15 cellular contexts compared by ENCODE assay signal in genomic region chr22:31045900-31046587, GRCh38. TPM values are rescaled to one million over a fixed set of nuclear protein-coding genes. Genes with fewer than 3 reads are reported as not detected.
DNase-seq lines count a peak whose midpoint lies in the region; ATAC-seq and TF ChIP-seq lines count a peak whose summit lies in the region.
"Had no signal": no experiment of that assay in that cellular context is flagged by ENCODE, and none has a peak within 500 bp of the region (broad histone marks: within the 10 kb centered on the region; RNA-seq: fewer than 3 reads in every experiment).

No MANE protein-coding gene starts in this region.

- H3K4me1 Mint-ChIP-seq in nephron progenitor cell = peaks cover 52% of the 10 kb centered on the region
- H3K4me1 Mint-ChIP-seq in CD8-positive, alpha-beta memory T cell = no peaks in the 10 kb centered on the region
- H3K4me1 Mint-ChIP-seq: activated CD4-positive, alpha-beta T cell treated with anti-CD3 and anti-CD28 coated beads for 36 hours; naive B cell had no signal

- peaks cover 0 to 47% (median 12%) of the 10 kb centered on the region in 3 donors for H3K4me1 ChIP-seq in gastroesophageal sphincter
- H3K4me1 ChIP-seq in subcutaneous abdominal adipose tissue (ENCODE audit: control insufficient read depth in 5 of 5, insufficient read depth in 5 of 5, low read length in 5 of 5) = peaks cover 0 to 61% (median 7%) of the 10 kb centered on the region in 5 donors
- H3K4me1 ChIP-seq in CD8-positive, alpha-beta memory T cell (ENCODE audit: insufficient read depth, low read length) = no peaks in the 10 kb centered on the region

- CTCF ChIA-PET in CD8-positive, alpha-beta memory T cell (lab: Charles Lee) = no interaction called here

- no peak overlapping the region for H3K9ac ChIP-seq in subcutaneous abdominal adipose tissue (ENCODE audit: low read length in 5 of 5)

- TF ChIP-seq EP300 in gastroesophageal sphincter (IDR thresholded peaks at IDR 0.05) = no peak

- H3K27me3 Mint-ChIP-seq in nephron progenitor cell (ENCODE audit: low read depth, poor library complexity) = peaks cover 10% of the 10 kb centered on the region
- peaks cover 8 to 23% of the 10 kb centered on the region in 2 donors for H3K27me3 Mint-ChIP-seq in CD8-positive, alpha-beta memory T cell
- H3K27me3 Mint-ChIP-seq: activated CD4-positive, alpha-beta T cell treated with anti-CD3 and anti-CD28 coated beads for 36 hours had no signal

- DNase-seq in NCI-H1092 (lab: John Stamatoyannopoulos, UW) = peak; percentile 58
- DNase-seq in nephron progenitor cell = no peak
- DNase-seq in NCI-H2171 (lab: John Stamatoyannopoulos, UW) = no peak
- no peak for DNase-seq in GF-D8 (lab: John Stamatoyannopoulos, UW)
- no peak for DNase-seq in NCI-H526 (lab: John Stamatoyannopoulos, UW)
- DNase-seq in CD8-positive, alpha-beta memory T cell = no peak
- DNase-seq: activated CD4-positive, alpha-beta T cell treated with anti-CD3 and anti-CD28 coated beads for 36 hours; activated T-cell treated with anti-CD3 and anti-CD28 coated beads, Interleukin-2, amount 50 U/mL, for 72 hours; DMS79 treated with DMSO at 0.1 percent for 48 hours; foreskin melanocyte; MG63; naive B cell; PC-3 had no signal

- 74 to 100% methylated on average over 1 to 5 of the region's 5 CpGs for WGBS in gastroesophageal sphincter (ENCODE audit: low coverage in 1 of 2), 2 donors

- H3K9me3 ChIP-seq in gastroesophageal sphincter = peaks cover 0 to 1% (median 0%) of the 10 kb centered on the region in 3 donors
- H3K9me3 ChIP-seq in subcutaneous abdominal adipose tissue (ENCODE audit: control insufficient read depth in 5 of 5, low read length in 5 of 5) = peaks cover 0 to 3% (median under 1%) of the 10 kb centered on the region in 5 donors
- no peaks in the 10 kb centered on the region for H3K9me3 ChIP-seq in CD8-positive, alpha-beta memory T cell (ENCODE audit: low read length)
- H3K9me3 ChIP-seq: MG63 had no signal

- no peak for TF ChIP-seq POLR2A in gastroesophageal sphincter (IDR thresholded peaks at IDR 0.05)

- peak overlapping the region; percentile 90 for H3K27ac Mint-ChIP-seq in nephron progenitor cell
- H3K27ac Mint-ChIP-seq in CD8-positive, alpha-beta memory T cell = no peak overlapping the region
- H3K27ac Mint-ChIP-seq: activated CD4-positive, alpha-beta T cell treated with anti-CD3 and anti-CD28 coated beads for 36 hours; activated T-cell treated with anti-CD3 and anti-CD28 coated beads, Interleukin-2, amount 50 U/mL, for 72 hours; naive B cell had no signal

- ATAC-seq in gastroesophageal sphincter = no peak
- ATAC-seq: activated CD4-positive, alpha-beta T cell treated with anti-CD3 and anti-CD28 coated beads for 36 hours; activated T-cell treated with anti-CD3 and anti-CD28 coated beads, Interleukin-2, amount 50 U/mL, for 72 hours; PC-3 had no signal

- H3K4me3 Mint-ChIP-seq in nephron progenitor cell = no peak overlapping the region
- no peak overlapping the region for H3K4me3 Mint-ChIP-seq in CD8-positive, alpha-beta memory T cell
- H3K4me3 Mint-ChIP-seq: activated CD4-positive, alpha-beta T cell treated with anti-CD3 and anti-CD28 coated beads for 36 hours; activated T-cell treated with anti-CD3 and anti-CD28 coated beads, Interleukin-2, amount 50 U/mL, for 72 hours; naive B cell had no signal

- H3K9me3 Mint-ChIP-seq in nephron progenitor cell = peaks cover 12% of the 10 kb centered on the region
- H3K9me3 Mint-ChIP-seq in CD8-positive, alpha-beta memory T cell = no peaks in the 10 kb centered on the region

- peaks cover 5% of the 10 kb centered on the region for H3K36me3 Mint-ChIP-seq in nephron progenitor cell (ENCODE audit: low read depth)
- no peaks in the 10 kb centered on the region for H3K36me3 Mint-ChIP-seq in CD8-positive, alpha-beta memory T cell
- H3K36me3 Mint-ChIP-seq: naive B cell had no signal

- H3K36me3 ChIP-seq in gastroesophageal sphincter = no peaks in the 10 kb centered on the region
- no peaks in the 10 kb centered on the region for H3K36me3 ChIP-seq in subcutaneous abdominal adipose tissue (ENCODE audit: control insufficient read depth in 5 of 5, insufficient read depth in 5 of 5, low read length in 5 of 5)
- H3K36me3 ChIP-seq in CD8-positive, alpha-beta memory T cell (ENCODE audit: insufficient read depth, low read length) = no peaks in the 10 kb centered on the region
- H3K36me3 ChIP-seq: MG63 had no signal

- TF ChIP-seq CTCF in gastroesophageal sphincter (IDR thresholded peaks at IDR 0.05) (no peak), nephron progenitor cell (IDR thresholded peaks at IDR 0.05) (no peak)

- H3K4me3 ChIP-seq in gastroesophageal sphincter (no peak overlapping the region), subcutaneous abdominal adipose tissue (ENCODE audit: low read depth in 1 of 5, low read length in 5 of 5) (no peak overlapping the region)
- no peak overlapping the region for H3K4me3 ChIP-seq in CD8-positive, alpha-beta memory T cell (ENCODE audit: low read length)
- H3K4me3 ChIP-seq: MG63 had no signal

- POLR2A ChIA-PET in CD8-positive, alpha-beta memory T cell (lab: Charles Lee) = no interaction called here

- peak overlapping the region; percentile 9 to 92 (median 90) for H3K27ac ChIP-seq in gastroesophageal sphincter
- H3K27ac ChIP-seq in subcutaneous abdominal adipose tissue (ENCODE audit: low read depth, low read length) = peak overlapping the region; percentile 66
- no peak overlapping the region for H3K27ac ChIP-seq in CD8-positive, alpha-beta memory T cell (ENCODE audit: low read depth, low read length)

- H3K27me3 ChIP-seq in gastroesophageal sphincter (no peaks in the 10 kb centered on the region), subcutaneous abdominal adipose tissue (ENCODE audit: control insufficient read depth in 5 of 5, insufficient read depth in 4 of 5, low read length in 5 of 5) (peaks cover 0 to 2% (median 0%) of the 10 kb centered on the region in 5 donors)
- no peaks in the 10 kb centered on the region for H3K27me3 ChIP-seq in CD8-positive, alpha-beta memory T cell (ENCODE audit: insufficient read depth, low read length, poor library complexity, severe bottlenecking)
- H3K27me3 ChIP-seq: MG63 had no signal

RNA-seq across cellular contexts. Expression of gene SMTN, which starts 35.1 kb away (rescaled TPM):
- total RNA-seq in gastroesophageal sphincter = 1,000 to 10,000 TPM in 2 of 4 donors, 100 to 1,000 TPM in 2; 900 to 1,687 (median 1,274) TPM
- total RNA-seq in CD8-positive, alpha-beta memory T cell = 10 to 100 TPM; 13.2 to 14.7 TPM
- 0.98 TPM for polyA plus RNA-seq in CD8-positive, alpha-beta memory T cell

Comparison
In these comparisons a context has a peak if more than half of its experiments do, and no peak if none do; other contexts are left out.
1. RNA of gene SMTN, which starts 35.1 kb away (total RNA-seq): 900 to 1,687 TPM in gastroesophageal sphincter; 13.2 to 14.7 TPM in CD8-positive, alpha-beta memory T cell; every median in the first group is over 10 times any median in the second.